Comparison of ENCODE assay signal across 8 cellular contexts in the genomic region with DNA sequence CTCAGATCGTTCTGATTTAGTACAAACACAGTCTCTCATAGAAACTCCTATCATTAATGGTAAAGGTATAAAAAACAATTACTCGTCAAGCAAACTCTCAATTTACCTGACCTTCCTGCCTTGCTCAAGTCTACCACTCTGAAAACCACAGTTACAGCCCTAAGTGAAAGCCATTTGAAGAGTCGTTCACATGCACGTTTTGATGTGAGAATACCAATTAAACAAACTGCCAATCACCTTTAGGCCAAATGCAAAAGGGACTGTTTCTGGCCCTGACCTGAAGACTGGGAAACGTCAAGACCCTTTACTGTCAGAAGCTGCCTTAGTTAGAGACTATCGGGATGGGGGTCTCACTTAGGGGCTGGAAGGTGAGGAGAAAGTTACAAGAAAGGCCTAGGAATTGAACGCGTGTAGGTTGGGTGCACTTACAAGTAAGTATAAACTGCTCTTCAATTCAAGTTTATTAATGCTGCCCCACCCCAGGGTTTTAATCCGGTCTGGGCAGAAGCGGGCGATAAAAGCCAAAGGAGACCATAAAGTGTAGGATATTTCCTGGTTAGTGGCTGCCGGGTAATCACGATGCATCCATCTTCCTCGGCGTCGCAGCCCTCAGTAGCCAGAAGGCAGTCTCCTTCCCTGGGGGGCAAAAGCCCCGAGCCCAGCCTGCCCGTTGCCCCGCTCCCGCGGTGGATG. TPM values are rescaled to one million over a fixed set of nuclear protein-coding genes. Genes with fewer than 3 reads are reported as not detected.
DNase-seq lines count a peak whose midpoint lies in the region; ATAC-seq, FAIRE-seq and TF ChIP-seq lines count a peak whose summit lies in the region.

No MANE protein-coding gene starts in this region.

- H3K4me2 ChIP-seq in MM.1S (ENCODE audit: low read depth, low read length), result peak overlapping the region; percentile 65
- H3K4me2 ChIP-seq in K562 (ENCODE audit: insufficient read depth, low read length), result peak overlapping the region; percentile 96

- H3K9ac ChIP-seq in MM.1S (ENCODE audit: low read length) (peak overlapping the region; percentile 84), K562 (ENCODE audit: insufficient read depth in 1 of 2, low read depth in 2 of 2, low read length in 2 of 2) (peak overlapping the region; percentile 88 to 98)

- H3K4me3 ChIP-seq in cardiac muscle cell (peak overlapping the region; percentile 62), MM.1S (ENCODE audit: low read length) (peak overlapping the region; percentile 93), K562 (peak overlapping the region; percentile 82), suprapubic skin (peak overlapping the region; percentile 84)

- no peaks in the 10 kb centered on the region for H3K27me3 ChIP-seq in cardiac muscle cell
- no peaks in the 10 kb centered on the region for H3K27me3 ChIP-seq in MM.1S (replicated peaks; ENCODE audit: insufficient read depth, low read length)
- no peaks in the 10 kb centered on the region for H3K27me3 ChIP-seq in K562 (ENCODE audit: control insufficient read depth in 2 of 2, insufficient read depth in 2 of 2, low read length in 2 of 2)
- no peaks in the 10 kb centered on the region for H3K27me3 ChIP-seq in suprapubic skin

- peaks cover 26% of the 10 kb centered on the region for H4K20me1 ChIP-seq in MM.1S (ENCODE audit: insufficient read depth, low read length)
- 0 out of 2 replicates have a peak, but pooled peaks cover 3% of the 10 kb centered on the region for H4K20me1 ChIP-seq in K562 (replicated peaks; ENCODE audit: control insufficient read depth, insufficient read depth, low read length)

- no peak for ATAC-seq in left ventricle myocardium superior
- peak; percentile 70 for ATAC-seq in K562
- peak; percentile 71 for ATAC-seq in left colon
- ATAC-seq in GM18858 (IDR thresholded peaks at IDR 0.05; ENCODE audit: unreplicated experiment), result no peak
- ATAC-seq in GM18498 (IDR thresholded peaks at IDR 0.05; ENCODE audit: unreplicated experiment), result no peak

- BruUV-seq in K562 (replicated peaks; lab: Mats Ljungman, UMichigan), result no TSS peak

- no peak for TF ChIP-seq CTCF in cardiac muscle cell (IDR thresholded peaks at IDR 0.05; ENCODE audit: low read depth, low read length)
- TF ChIP-seq CTCF in MM.1S (IDR thresholded peaks at IDR 0.05; ENCODE audit: low read length), result no peak
- no peak for TF ChIP-seq CTCF in K562 (IDR thresholded peaks at IDR 0.05 in 2 of 3, conservative IDR thresholded peaks at IDR 0.05 in 1 of 3; ENCODE audit: insufficient read depth in 2 of 3, low read depth in 1 of 3, low read length in 3 of 3)
- TF ChIP-seq CTCF in suprapubic skin (IDR thresholded peaks at IDR 0.05), result no peak

- TF ChIP-seq POLR2A in K562 (conservative IDR thresholded peaks at IDR 0.05) (no peak), suprapubic skin (IDR thresholded peaks at IDR 0.05) (no peak)

- DNase-seq in cardiac muscle cell (ENCODE audit: low read depth in 1 of 2, low spot score in 1 of 2), result peak in 1 of 2 donors; percentile 14
- no peak for DNase-seq in left ventricle myocardium superior
- DNase-seq in MM.1S, result peak; percentile 51
- no peak for DNase-seq in K562 (ENCODE audit: extremely low read depth in 1 of 4, low spot score in 3 of 4)
- DNase-seq in left colon, result peak; percentile 73 to 76
- DNase-seq in suprapubic skin (ENCODE audit: low spot score in 2 of 2), result no peak

- H3K79me2 ChIP-seq in MM.1S (ENCODE audit: low read length) (peaks cover 57% of the 10 kb centered on the region), K562 (ENCODE audit: control insufficient read depth, insufficient read depth, low read length) (peaks cover 68% of the 10 kb centered on the region)

- WGBS in K562 (ENCODE audit: insufficient coverage, low coverage, missing lambda C conversion rate), result under 1% methylated on average over 15 of the region's 21 CpGs
- WGBS in suprapubic skin, result 1% methylated on average over 16 of the region's 21 CpGs

- TF ChIP-seq EP300 in K562 (IDR thresholded peaks at IDR 0.05; ENCODE audit: low read length), result no peak
- TF ChIP-seq EP300 in suprapubic skin (IDR thresholded peaks at IDR 0.05), result no peak

- no peak for TF ChIP-seq RAD21 in K562 (CRISPR knock-in tag; conservative IDR thresholded peaks at IDR 0.05 in 1 of 2, IDR thresholded peaks at IDR 0.05 in 1 of 2)

- H3F3A ChIP-seq in MM.1S (ENCODE audit: insufficient read depth, low read length), result peaks cover 13% of the 10 kb centered on the region

- intact Hi-C loops in left ventricle myocardium superior (cut with micrococcal nuclease), result no loop called here
- intact Hi-C loops in K562 (cut with micrococcal nuclease), result loop anchor here (5.0 kb wide), 1 partner anchor 36 kb away; no protein-coding TSS in a partner anchor
- intact Hi-C loops in left colon (cut with DNase I, micrococcal nuclease), result no loop called here

- no peak for FAIRE-seq in K562 (lab: Jason Lieb, UNC)

- POLR2A ChIA-PET in K562 (lab: Yijun Ruan, JAX), result no interaction called here

- H2AFZ ChIP-seq in MM.1S (ENCODE audit: low read length) (peak overlapping the region; percentile 78), K562 (ENCODE audit: low read depth, low read length) (no peak overlapping the region)

- H3K4me1 ChIP-seq in cardiac muscle cell (ENCODE audit: low read depth), result peaks cover 25% of the 10 kb centered on the region
- H3K4me1 ChIP-seq in MM.1S (ENCODE audit: low read length), result peaks cover 16% of the 10 kb centered on the region; the same call in 1 of the 2 replicates
- peaks cover 2 to 4% of the 10 kb centered on the region in 2 experiments; a peak in 3 of 5 replicates for H3K4me1 ChIP-seq in K562 (replicated peaks in 1 of 2; ENCODE audit: control insufficient read depth in 2 of 2, insufficient read depth in 2 of 2, low read length in 2 of 2)
- peaks cover 57% of the 10 kb centered on the region for H3K4me1 ChIP-seq in suprapubic skin

- CTCF ChIA-PET in K562 (lab: Yijun Ruan, JAX; ENCODE audit: low intra/inter-chr PET ratio), result no interaction called here

- H3K9me1 ChIP-seq in K562 (ENCODE audit: control insufficient read depth, insufficient read depth, low read length), result peaks cover 4% of the 10 kb centered on the region

- H3K36me3 ChIP-seq in cardiac muscle cell, result no peaks in the 10 kb centered on the region
- H3K36me3 ChIP-seq in MM.1S (replicated peaks; ENCODE audit: insufficient read depth, low read length), result no peaks in the 10 kb centered on the region
- peaks cover 9% of the 10 kb centered on the region; the same call in 1 of the 3 replicates for H3K36me3 ChIP-seq in K562 (ENCODE audit: control insufficient read depth, insufficient read depth, low read length)
- H3K36me3 ChIP-seq in suprapubic skin, result no peaks in the 10 kb centered on the region

- H3K27ac ChIP-seq in cardiac muscle cell (peak overlapping the region; percentile 99), MM.1S (ENCODE audit: low read length) (peak overlapping the region; percentile 52; the same call in 1 of the 2 replicates), K562 (ENCODE audit: extremely low read depth, low read depth, low read length) (peak overlapping the region; percentile 96), suprapubic skin (peak overlapping the region; percentile 97)

- H3K9me2 ChIP-seq in MM.1S (replicated peaks; ENCODE audit: insufficient read depth, low read length), result no peaks in the 10 kb centered on the region

- in situ Hi-C loops in K562 (cut with MboI), result no loop called here

- H3K9me3 ChIP-seq in cardiac muscle cell (ENCODE audit: low read depth) (no peaks in the 10 kb centered on the region), MM.1S (replicated peaks; ENCODE audit: insufficient read depth, low read length) (no peaks in the 10 kb centered on the region), K562 (replicated peaks; ENCODE audit: control insufficient read depth, insufficient read depth, low read depth, low read length) (no peaks in the 10 kb centered on the region), suprapubic skin (no peaks in the 10 kb centered on the region)

TF ChIP-seq in K562, 482 proteins besides CTCF, POLR2A, EP300 and RAD21 (continues in another document):
- TF ChIP-seq, protein P1, sequence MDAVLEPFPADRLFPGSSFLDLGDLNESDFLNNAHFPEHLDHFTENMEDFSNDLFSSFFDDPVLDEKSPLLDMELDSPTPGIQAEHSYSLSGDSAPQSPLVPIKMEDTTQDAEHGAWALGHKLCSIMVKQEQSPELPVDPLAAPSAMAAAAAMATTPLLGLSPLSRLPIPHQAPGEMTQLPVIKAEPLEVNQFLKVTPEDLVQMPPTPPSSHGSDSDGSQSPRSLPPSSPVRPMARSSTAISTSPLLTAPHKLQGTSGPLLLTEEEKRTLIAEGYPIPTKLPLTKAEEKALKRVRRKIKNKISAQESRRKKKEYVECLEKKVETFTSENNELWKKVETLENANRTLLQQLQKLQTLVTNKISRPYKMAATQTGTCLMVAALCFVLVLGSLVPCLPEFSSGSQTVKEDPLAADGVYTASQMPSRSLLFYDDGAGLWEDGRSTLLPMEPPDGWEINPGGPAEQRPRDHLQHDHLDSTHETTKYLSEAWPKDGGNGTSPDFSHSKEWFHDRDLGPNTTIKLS (IDR thresholded peaks at IDR 0.05; ENCODE audit: borderline replicate concordance, low read depth), result no peak
- no peak for TF ChIP-seq ZNF584 (CRISPR knock-in tag; IDR thresholded peaks at IDR 0.05; ENCODE audit: low read depth)
- no peak for TF ChIP-seq CEBPB (tag; IDR thresholded peaks at IDR 0.05)

RNA-seq across cellular contexts. Expression of a gene that starts 0.9 kb away (rescaled TPM):
- total RNA-seq in cardiac muscle cell (39.2 and 47.4 TPM in 2 replicates), left ventricle myocardium superior (75.4 TPM), K562 (2014; rRNA removed) (24.7 and 28.4 TPM in 2 replicates), K562 (2014; rRNA removed; fragmentation: Illumina TruSeq; extraction: Trizol) (60.0 and 70.8 TPM in 2 replicates), K562 (2015; rRNA removed; fragmentation: Illumina TruSeq; extraction: Trizol) (33.5 and 36.5 TPM in 2 replicates), K562 (2021) (56.5 and 63.1 TPM in 2 replicates), left colon (100 to 1,000 TPM; 259 to 271 TPM), suprapubic skin (10 to 100 TPM; 52.6 to 65.3 (median 55.6) TPM)
- polyA plus RNA-seq in cardiac muscle cell (62.8 and 73.9 TPM in 2 replicates), K562 (2011; rRNA removed) (29.6 and 42.4 TPM in 2 replicates), K562 (2014; fragmentation: Illumina TruSeq; extraction: Trizol) (34.9 and 36.3 TPM in 2 replicates), K562 (2014; fragmentation: Nextera tagmentation; extraction: Ambion mirVana) (10 to 100 TPM; 16.1 to 17.3 TPM), K562 (2014; rRNA removed) (24.7 and 25.0 TPM in 2 replicates)
- 55.5 and 190 TPM in 2 replicates for total RNA-seq in K562 (2011; cell fraction: chromatin; rRNA removed; ENCODE audit: low replicate concordance)
- 38.4 and 47.5 TPM in 2 replicates for total RNA-seq in K562 (2011; cell fraction: nucleolus; rRNA removed)
- 104 and 151 TPM in 2 replicates for total RNA-seq in K562 (2011; cell fraction: nucleoplasm; rRNA removed)
- 27.2 and 74.2 TPM in 2 replicates for polyA plus RNA-seq in K562 (2011; cell fraction: cytosol; rRNA removed)
- 11.4 and 20.4 TPM in 2 replicates for polyA plus RNA-seq in K562 (2011; cell fraction: nucleus; rRNA removed)
- polyA plus RNA-seq in K562 (2012), result 27.7 and 33.2 TPM in 2 replicates
- polyA minus RNA-seq in K562 (2011; rRNA and poly(A)+ RNA removed), result 106 and 112 TPM in 2 replicates
- polyA minus RNA-seq in K562 (2011; cell fraction: cytosol; rRNA and poly(A)+ RNA removed), result 22.5 and 31.0 TPM in 2 replicates
- polyA minus RNA-seq in K562 (2011; cell fraction: nucleus; rRNA and poly(A)+ RNA removed), result 29.1 and 54.0 TPM in 2 replicates

Comparison
In these comparisons a context has a peak if more than half of its experiments do, and no peak if none do; other contexts are left out.
1. DNase-seq: peak in MM.1S (single experiment) and left colon (2 of 2); none in left ventricle myocardium superior (single experiment), K562 (0 of 4) and suprapubic skin (0 of 2).
2. ATAC-seq: peak in K562 (single experiment) and left colon (single experiment); none in left ventricle myocardium superior (single experiment), GM18858 (single experiment) and GM18498 (single experiment).
3. Peak in every context shown above with its lines, with median percentiles within 50 percentile points of each other: H3K27ac ChIP-seq and H3K4me3 ChIP-seq.